ENCODE assay signal across 8 cellular contexts in the genomic region with DNA sequence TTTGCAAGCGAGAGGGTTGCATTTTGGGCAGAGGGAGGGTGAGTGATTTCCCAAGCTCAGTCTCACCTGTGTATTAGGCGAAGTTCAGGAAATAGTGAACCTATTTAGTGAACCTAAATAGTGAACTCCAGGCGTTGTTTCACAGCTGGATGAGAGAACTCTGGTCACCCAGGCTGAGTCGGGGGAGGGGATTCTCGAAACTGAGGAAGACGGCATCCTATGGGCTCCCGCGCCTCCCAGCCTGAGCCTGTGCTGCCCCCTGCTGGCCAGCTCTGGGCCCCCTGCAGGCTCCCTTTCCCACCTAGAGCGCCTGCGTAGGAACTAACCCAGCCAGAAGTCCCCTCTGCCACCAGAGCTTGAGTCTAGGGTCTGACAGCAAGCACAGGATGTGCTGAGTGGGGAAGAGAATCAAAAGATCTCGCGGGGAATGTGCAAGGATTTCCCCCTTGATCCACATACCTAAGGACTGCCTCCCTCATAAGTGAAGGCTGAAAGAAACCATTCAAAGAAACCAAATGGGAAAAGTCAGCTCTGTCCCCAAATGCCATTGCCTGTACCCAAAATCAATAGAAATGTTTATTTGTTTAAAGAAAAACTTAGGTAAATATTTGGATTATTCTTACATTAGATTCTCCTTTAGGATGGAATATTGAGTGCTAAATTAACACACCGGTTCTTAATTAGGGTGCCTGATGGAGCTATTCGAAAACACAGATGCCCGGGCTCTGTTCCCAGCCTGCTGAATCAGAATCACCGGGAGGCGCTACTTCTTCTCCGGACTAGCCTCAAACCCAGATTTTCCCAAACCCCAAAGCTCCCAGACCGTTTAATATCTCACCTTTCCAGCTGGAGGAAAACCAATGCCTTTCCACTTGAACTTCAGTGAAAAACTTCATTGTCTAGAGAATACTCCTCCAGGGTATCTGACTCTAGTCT. TPM values are rescaled to one million over a fixed set of nuclear protein-coding genes. Genes with fewer than 3 reads are reported as not detected.
DNase-seq lines count a peak whose midpoint lies in the region; ATAC-seq and TF ChIP-seq lines count a peak whose summit lies in the region.

No MANE protein-coding gene starts in this region.

- DNase-seq in C1 segment of cervical spinal cord (lab: John Stamatoyannopoulos, UW) (peak in 11 of 14 donors; percentile 4 to 76 (median 27)), GM20000 (ENCODE audit: low spot score) (peak; percentile 82), KBM-7 (peak; percentile 83), SK-MEL-5 (ENCODE audit: low read depth, low spot score) (peak; percentile 71), Right ventricle myocardium superior (peak; percentile 67), renal cortical epithelial cell (ENCODE audit: low read depth) (peak; percentile 11), NCI-H2029 (lab: John Stamatoyannopoulos, UW) (no peak)
- peak; percentile 87 for DNase-seq in activated naive CD4-positive, alpha-beta T cell treated with anti-CD3 and anti-CD28 coated beads for 36 hours

- H3K36me3 Mint-ChIP-seq in activated naive CD4-positive, alpha-beta T cell treated with anti-CD3 and anti-CD28 coated beads for 36 hours (ENCODE audit: low read depth) = no peaks in the 10 kb centered on the region

- H3K4me3 Mint-ChIP-seq in activated naive CD4-positive, alpha-beta T cell treated with anti-CD3 and anti-CD28 coated beads for 36 hours = no peak overlapping the region

- CTCF ChIA-PET in activated naive CD4-positive, alpha-beta T cell treated with anti-CD3 and anti-CD28 coated beads for 36 hours (lab: Charles Lee) = interaction anchor here (0.5 to 3.9 kb wide), 53 partner anchors 8 to 505 kb away, joined by 3 to 75 read pairs (median 5); a partner anchor contains a TSS

- H3K27me3 Mint-ChIP-seq in activated naive CD4-positive, alpha-beta T cell treated with anti-CD3 and anti-CD28 coated beads for 36 hours (ENCODE audit: low read depth) = peaks cover 2% of the 10 kb centered on the region

- intact Hi-C loops in activated naive CD4-positive, alpha-beta T cell treated with anti-CD3 and anti-CD28 coated beads for 36 hours (cut with micrococcal nuclease) = loop anchor here (1.0 to 10.0 kb wide), 9 partner anchors 46 to 806 kb away; a partner anchor contains a TSS
- intact Hi-C loops in Right ventricle myocardium superior (cut with DNase I) = loop anchor here (5.0 kb wide), 1 partner anchor 199 kb away; no protein-coding TSS in a partner anchor

- no peaks in the 10 kb centered on the region for H3K9me3 Mint-ChIP-seq in activated naive CD4-positive, alpha-beta T cell treated with anti-CD3 and anti-CD28 coated beads for 36 hours

- H3K4me1 Mint-ChIP-seq in activated naive CD4-positive, alpha-beta T cell treated with anti-CD3 and anti-CD28 coated beads for 36 hours (ENCODE audit: low read depth) = peaks cover 14% of the 10 kb centered on the region

- TF ChIP-seq CTCF in GM20000 (IDR thresholded peaks at IDR 0.05; ENCODE audit: extremely low read depth, missing control alignments) = peak; percentile 94

- peak; percentile 75 for ATAC-seq in Right ventricle myocardium superior (ENCODE audit: poor library complexity)

- no peak overlapping the region for H3K27ac Mint-ChIP-seq in activated naive CD4-positive, alpha-beta T cell treated with anti-CD3 and anti-CD28 coated beads for 36 hours

- in situ Hi-C loops in KBM-7 (cut with MboI; ENCODE audit: low pct_unique_long_range_greater_than_20kb, low sequenced_read_pairs) = no loop called here
- in situ Hi-C loops in SK-MEL-5 (cut with HindIII; ENCODE audit: low pct_unique_long_range_greater_than_20kb, low sequenced_read_pairs) = no loop called here

RNA-seq across cellular contexts. Expression of a gene that starts 14.8 kb away (rescaled TPM):
- 0.08 TPM in 1 of 2 replicates, not detected in the other for total RNA-seq in SK-MEL-5 (2014; rRNA removed; shearing (Covaris generic))
- 0.08 TPM in 1 of 2 replicates, not detected in the other for polyA plus RNA-seq in SK-MEL-5 (2015; cell fraction: cytosol; rRNA removed)
- polyA plus RNA-seq in SK-MEL-5 (2015; cell fraction: nucleus; rRNA removed) = not detected in 2 replicates
- not detected for total RNA-seq in activated naive CD4-positive, alpha-beta T cell treated with anti-CD3 and anti-CD28 coated beads for 36 hours
- total RNA-seq in Right ventricle myocardium superior = not detected
- total RNA-seq in renal cortical epithelial cell = 0.89 and 4.5 TPM in 2 replicates

RNA-seq across cellular contexts. Expression of a gene that starts 34.3 kb away (rescaled TPM):
- total RNA-seq in SK-MEL-5 (2014; rRNA removed; shearing (Covaris generic)) = not detected in 2 replicates
- polyA plus RNA-seq in SK-MEL-5 (2015; cell fraction: cytosol; rRNA removed) = not detected in 2 replicates
- polyA plus RNA-seq in SK-MEL-5 (2015; cell fraction: nucleus; rRNA removed) = not detected in 2 replicates
- not detected for total RNA-seq in activated naive CD4-positive, alpha-beta T cell treated with anti-CD3 and anti-CD28 coated beads for 36 hours
- total RNA-seq in Right ventricle myocardium superior (0.13 TPM), renal cortical epithelial cell (not detected in 2 replicates)
